In the genomic region with DNA sequence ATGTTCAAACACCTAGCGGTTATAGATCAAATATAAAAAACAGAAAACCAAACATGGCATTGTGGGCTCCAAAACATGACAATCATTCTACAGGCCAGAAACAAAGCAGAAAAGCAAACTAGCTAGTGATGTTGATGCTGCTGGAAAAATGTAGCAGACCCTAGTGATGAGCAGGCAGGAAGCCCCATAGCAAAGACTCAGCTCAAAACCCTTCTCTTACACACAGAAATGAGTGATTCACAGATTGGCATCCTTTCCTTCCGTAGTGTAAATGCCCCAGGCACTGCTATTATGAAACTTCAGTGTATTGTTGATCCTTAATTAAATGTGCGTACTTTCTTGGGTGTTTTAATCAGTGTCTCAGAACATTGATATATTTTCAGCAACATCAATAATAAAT, we compare ENCODE assay signal across 19 cellular contexts.
DNase-seq lines count a peak whose midpoint lies in the region; ATAC-seq, FAIRE-seq and TF ChIP-seq lines count a peak whose summit lies in the region.
"Had no signal": no experiment of that assay in that cellular context is flagged by ENCODE, and none has a peak within 500 bp of the region (broad histone marks: within the 10 kb centered on the region; RNA-seq: fewer than 3 reads in every experiment).

No MANE protein-coding gene starts in this region.

- POLR2A ChIA-PET in AG04449 (lab: Yijun Ruan, JAX), result no interaction called here
- POLR2A ChIA-PET in MCF 10A (lab: Yijun Ruan, JAX), result interaction anchor here (0.5 to 1.2 kb wide), 2 partner anchors 10 to 36 kb away, joined by 3 to 5 read pairs; no protein-coding TSS in a partner anchor

- H3K36me3 Mint-ChIP-seq in MCF 10A (ENCODE audit: insufficient read depth, unreplicated experiment), result no peaks in the 10 kb centered on the region

- H3K9me3 Mint-ChIP-seq in MCF 10A (ENCODE audit: unreplicated experiment), result no peaks in the 10 kb centered on the region
- H3K9me3 Mint-ChIP-seq: IgD-negative memory B cell had no signal

- CTCF ChIA-PET in AG04449 (lab: Yijun Ruan, JAX), result interaction anchor here (1.4 kb wide), 1 partner anchor 317 kb away, joined by 4 read pairs; no protein-coding TSS in a partner anchor
- CTCF ChIA-PET in MCF 10A (lab: Yijun Ruan, JAX), result interaction anchor here (0.6 kb wide), 1 partner anchor 26 kb away, joined by 4 read pairs; no protein-coding TSS in a partner anchor

- peak; percentile 69 for DNase-seq in AG04449 (ENCODE audit: low read depth, low spot score)
- DNase-seq in HTR-8/SVneo (ENCODE audit: insufficient read length, low spot score), result peak; percentile 61
- DNase-seq in MCF 10A (ENCODE audit: unreplicated experiment), result peak; percentile 92
- peak; percentile 31 for DNase-seq in hepatic stellate cell (ENCODE audit: low spot score)
- no peak for DNase-seq in D341Med (ENCODE audit: low spot score)
- DNase-seq in nucleus accumbens (lab: John Stamatoyannopoulos, UW), result no peak
- no peak for DNase-seq in NCI-H524 (lab: John Stamatoyannopoulos, UW)
- DNase-seq in left lung, result no peak
- DNase-seq: activated T-cell treated with anti-CD3 and anti-CD28 coated beads, Interleukin-2, amount 50 U/mL, for 48 hours; central memory CD4-positive, alpha-beta T cell; heart left ventricle; NCI-H2029; OCI-M1; retina; WERI-Rb-1 had no signal

- peak; percentile 57 for FAIRE-seq in HTR-8/SVneo (lab: Jason Lieb, UNC)

- H3K4me1 ChIP-seq in left lung, result no peaks in the 10 kb centered on the region
- H3K4me1 ChIP-seq: BLaER1 had no signal

- no peaks in the 10 kb centered on the region for H3K9me3 ChIP-seq in left lung
- H3K9me3 ChIP-seq: BLaER1, heart left ventricle, thoracic aorta had no signal

- peaks cover 17% of the 10 kb centered on the region for H3K4me1 Mint-ChIP-seq in MCF 10A (ENCODE audit: insufficient read depth, unreplicated experiment)

- peak overlapping the region; percentile 54 for H3K27ac Mint-ChIP-seq in MCF 10A (ENCODE audit: low read depth, unreplicated experiment)

- no peak overlapping the region for H3K4me3 ChIP-seq in AG04449 (ENCODE audit: low read depth, low read length)
- no peak overlapping the region for H3K4me3 ChIP-seq in left lung
- H3K4me3 ChIP-seq: BLaER1, heart left ventricle, lung, thoracic aorta had no signal

- no peak for ATAC-seq in left lung
- ATAC-seq: heart left ventricle had no signal

- H3K4me3 Mint-ChIP-seq in MCF 10A (ENCODE audit: unreplicated experiment), result no peak overlapping the region
- H3K4me3 Mint-ChIP-seq: IgD-negative memory B cell had no signal

- no peak overlapping the region for H3K27ac ChIP-seq in left lung
- H3K27ac ChIP-seq: BLaER1, heart left ventricle, thoracic aorta, WERI-Rb-1 had no signal

- no peaks in the 10 kb centered on the region for H3K27me3 ChIP-seq in left lung
- H3K27me3 ChIP-seq: BLaER1, heart left ventricle had no signal

- H3K27me3 Mint-ChIP-seq in MCF 10A (ENCODE audit: insufficient read depth, unreplicated experiment), result no peaks in the 10 kb centered on the region
- H3K27me3 Mint-ChIP-seq: IgD-negative memory B cell had no signal

- TF ChIP-seq CTCF in AG04449 (IDR thresholded peaks at IDR 0.05; ENCODE audit: insufficient read depth, low read length, missing control alignments), result no peak
- TF ChIP-seq CTCF in MCF 10A (IDR thresholded peaks at IDR 0.05; ENCODE audit: unreplicated experiment), result no peak
- TF ChIP-seq CTCF in left lung (IDR thresholded peaks at IDR 0.05), result no peak

- intact Hi-C loops in MCF 10A (cut with micrococcal nuclease) (no loop called here), left lung (cut with DNase I) (no loop called here)

- no TSS peak for BruUV-seq in MCF 10A (replicated peaks; lab: Mats Ljungman, UMichigan)

- no peaks in the 10 kb centered on the region for H3K36me3 ChIP-seq in left lung
- H3K36me3 ChIP-seq: WERI-Rb-1 had no signal

Comparison
In these comparisons a context has a peak if more than half of its experiments do, and no peak if none do; other contexts are left out.
1. DNase-seq: peak in AG04449 (single experiment), HTR-8/SVneo (single experiment), MCF 10A (single experiment) and hepatic stellate cell (single experiment); none in D341Med (single experiment), nucleus accumbens (0 of 56), NCI-H524 (0 of 2) and left lung (0 of 2).